ENCODE assay signal across 8 cellular contexts in the genomic region with DNA sequence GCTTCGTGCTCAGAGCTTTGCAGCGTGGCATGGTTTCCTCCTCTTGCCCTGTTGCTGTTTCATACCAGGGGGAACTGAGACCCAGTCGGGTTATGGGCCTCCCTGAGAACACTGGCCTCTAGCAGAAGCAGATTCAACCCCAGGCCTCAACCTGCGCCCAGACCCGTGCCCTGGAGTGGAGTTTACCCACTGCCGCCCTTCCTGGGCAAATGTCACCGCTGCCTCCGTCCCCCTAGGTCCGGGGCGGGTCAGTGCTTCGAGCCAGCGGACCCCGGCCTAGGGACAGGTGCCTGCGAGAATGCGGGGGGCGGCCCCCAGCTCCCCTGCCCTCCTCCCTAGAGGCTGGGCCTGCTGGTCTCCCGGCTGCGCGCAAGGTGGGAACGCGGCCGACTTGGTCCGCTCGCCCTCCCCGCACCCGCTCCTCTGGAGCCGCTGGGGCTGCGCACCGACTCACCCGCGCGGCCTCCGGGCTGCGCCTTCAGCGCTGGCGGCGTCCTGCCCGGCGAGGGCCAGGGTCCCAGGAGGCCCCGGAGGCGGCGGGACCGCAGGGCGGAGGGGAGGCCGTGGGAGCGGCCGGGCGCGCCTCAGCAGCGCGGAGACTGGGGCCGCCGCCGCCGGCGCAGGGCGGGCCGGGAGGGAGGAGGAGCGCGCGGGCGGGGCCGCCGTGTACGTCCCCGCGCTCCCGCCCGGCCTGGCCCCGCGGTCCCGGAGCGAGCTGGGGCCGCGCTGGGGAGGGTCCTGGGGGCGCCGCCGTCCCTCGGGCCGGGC. TPM values are rescaled to one million over a fixed set of nuclear protein-coding genes. Genes with fewer than 3 reads are reported as not detected.
DNase-seq lines count a peak whose midpoint lies in the region; ATAC-seq and TF ChIP-seq lines count a peak whose summit lies in the region.

A gene with protein sequence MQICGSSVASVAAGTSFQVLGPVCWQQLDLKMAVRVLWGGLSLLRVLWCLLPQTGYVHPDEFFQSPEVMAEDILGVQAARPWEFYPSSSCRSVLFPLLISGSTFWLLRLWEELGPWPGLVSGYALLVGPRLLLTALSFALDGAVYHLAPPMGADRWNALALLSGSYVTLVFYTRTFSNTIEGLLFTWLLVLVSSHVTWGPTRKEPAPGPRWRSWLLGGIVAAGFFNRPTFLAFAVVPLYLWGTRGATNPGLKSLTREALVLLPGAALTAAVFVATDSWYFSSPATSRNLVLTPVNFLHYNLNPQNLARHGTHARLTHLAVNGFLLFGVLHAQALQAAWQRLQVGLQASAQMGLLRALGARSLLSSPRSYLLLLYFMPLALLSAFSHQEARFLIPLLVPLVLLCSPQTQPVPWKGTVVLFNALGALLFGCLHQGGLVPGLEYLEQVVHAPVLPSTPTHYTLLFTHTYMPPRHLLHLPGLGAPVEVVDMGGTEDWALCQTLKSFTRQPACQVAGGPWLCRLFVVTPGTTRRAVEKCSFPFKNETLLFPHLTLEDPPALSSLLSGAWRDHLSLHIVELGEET (minus strand): TSS at position 601 of the 768 bp plus-strand sequence. CDS start 16,802 bp downstream, outside the sequence.

- H3K36me3 ChIP-seq in left ventricle myocardium inferior = no peaks in the 10 kb centered on the region

- ATAC-seq in GM18511 (IDR thresholded peaks at IDR 0.05; ENCODE audit: unreplicated experiment) = peak; percentile 70
- peak; percentile 49 for ATAC-seq in HG02938 (IDR thresholded peaks at IDR 0.05; ENCODE audit: unreplicated experiment)

- no peak for TF ChIP-seq CTCF in AG09309 (IDR thresholded peaks at IDR 0.05; ENCODE audit: control insufficient read depth, insufficient read depth, low read depth, low read length, missing control alignments)
- TF ChIP-seq CTCF in left ventricle myocardium inferior (IDR thresholded peaks at IDR 0.05; ENCODE audit: borderline replicate concordance) = no peak

- H3K9me3 ChIP-seq in left ventricle myocardium inferior (replicated peaks) = no peaks in the 10 kb centered on the region

- DNase-seq in AG09309 (ENCODE audit: low read depth) (no peak), NOMO-1 treated with DMSO at 0.1 percent for 48 hours (lab: John Stamatoyannopoulos, UW; ENCODE audit: unreplicated experiment) (peak; percentile 49), left ventricle myocardium inferior (peak; percentile 54), retina (peak; percentile 65), SK-N-DZ (ENCODE audit: low spot score) (no peak)

- H3K27ac Mint-ChIP-seq in activated naive CD4-positive, alpha-beta T cell treated with anti-CD3 and anti-CD28 coated beads, Interleukin-2, amount 50 U/mL, for 24 hours = no peak within 1 kb of the TSS

- no peaks in the 10 kb centered on the region for H3K27me3 Mint-ChIP-seq in activated naive CD4-positive, alpha-beta T cell treated with anti-CD3 and anti-CD28 coated beads, Interleukin-2, amount 50 U/mL, for 24 hours

- H3K4me1 ChIP-seq in left ventricle myocardium inferior = peaks cover 23% of the 10 kb centered on the region

- H3K9me3 Mint-ChIP-seq in activated naive CD4-positive, alpha-beta T cell treated with anti-CD3 and anti-CD28 coated beads, Interleukin-2, amount 50 U/mL, for 24 hours = no peaks in the 10 kb centered on the region

- H3K36me3 Mint-ChIP-seq in activated naive CD4-positive, alpha-beta T cell treated with anti-CD3 and anti-CD28 coated beads, Interleukin-2, amount 50 U/mL, for 24 hours = no peaks in the 10 kb centered on the region

- H3K4me3 ChIP-seq in AG09309 (ENCODE audit: control insufficient read depth, low read depth, low read length) (peak within 1 kb of the TSS; percentile 79), left ventricle myocardium inferior (peak within 1 kb of the TSS; percentile 94)

- H3K27me3 ChIP-seq in left ventricle myocardium inferior (ENCODE audit: low read depth) = no peaks in the 10 kb centered on the region

- intact Hi-C loops in left ventricle myocardium inferior (cut with micrococcal nuclease) = loop anchor here (10.0 kb wide), 1 partner anchor 134 kb away; no protein-coding TSS in a partner anchor

- H3K27ac ChIP-seq in left ventricle myocardium inferior (replicated peaks) = peak within 1 kb of the TSS; percentile 89

- no peaks in the 10 kb centered on the region for H3K4me1 Mint-ChIP-seq in activated naive CD4-positive, alpha-beta T cell treated with anti-CD3 and anti-CD28 coated beads, Interleukin-2, amount 50 U/mL, for 24 hours

- peak within 1 kb of the TSS; percentile 85 for H3K4me3 Mint-ChIP-seq in activated naive CD4-positive, alpha-beta T cell treated with anti-CD3 and anti-CD28 coated beads, Interleukin-2, amount 50 U/mL, for 24 hours

RNA-seq across cellular contexts. Expression of the gene that starts here (rescaled TPM):
- 3.7 TPM for total RNA-seq in left ventricle myocardium inferior
- 3.8 and 8.7 TPM in 2 replicates for polyA plus RNA-seq in SK-N-DZ (2014; cell fraction: cytosol; rRNA removed)
- 2.0 and 3.9 TPM in 2 replicates for polyA plus RNA-seq in SK-N-DZ (2014; cell fraction: nucleus; rRNA removed)

Comparison
In these comparisons a context has a peak if more than half of its experiments do, and no peak if none do; other contexts are left out.
1. DNase-seq: peak in NOMO-1 treated with DMSO at 0.1 percent for 48 hours (single experiment), left ventricle myocardium inferior (single experiment) and retina (single experiment); none in AG09309 (single experiment) and SK-N-DZ (single experiment).